Comparison of ENCODE assay signal across 29 cellular contexts in the genomic region with DNA sequence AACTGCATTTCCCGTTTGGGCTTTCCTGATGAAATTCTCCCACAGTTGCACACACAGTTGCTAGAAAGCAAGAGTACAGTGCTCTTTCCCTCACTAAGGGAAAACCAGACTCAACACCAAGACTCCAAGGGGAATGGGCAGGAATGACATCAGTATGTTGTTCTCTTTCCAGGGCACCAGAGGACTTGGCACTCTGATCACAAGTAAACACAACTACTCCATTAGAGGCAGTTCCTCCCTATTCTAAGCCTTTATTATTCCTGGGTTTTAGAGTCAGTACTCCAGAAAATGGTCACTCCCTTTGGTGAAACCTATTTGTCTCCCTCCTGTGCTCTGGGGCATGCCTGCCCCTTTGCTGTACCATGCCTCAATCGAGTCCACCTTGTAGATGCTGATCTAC.
"Had no signal": no experiment of that assay in that cellular context is flagged by ENCODE, and none has a peak within 500 bp of the region (broad histone marks: within the 10 kb centered on the region; RNA-seq: fewer than 3 reads in every experiment).

No MANE protein-coding gene starts in this region.

- DNase-seq: caudate nucleus; cerebellar nuclear complex; cortex of kidney; effector CD8-positive, alpha-beta T cell; endodermal cell; foreskin keratinocyte; heart right ventricle; hippocampal formation; immature natural killer cell; kidney; left lung; mucosa of descending colon; naive B cell; right cardiac atrium; sigmoid colon; stimulated activated CD4-positive, alpha-beta T cell treated with anti-CD3 and anti-CD28 coated beads, Interleukin-2, amount 100 ng/mL, for 24 hours; stimulated activated CD4-positive, alpha-beta T cell treated with anti-CD3 and anti-CD28 coated beads, Interleukin-4, amount 100 ng/mL, for 24 hours; stimulated activated naive CD4-positive, alpha-beta T cell treated with Interleukin-2 at 50 U/mL for 16 hours; stomach; thyroid gland; trophoblast cell had no signal

- H3K27ac ChIP-seq: epithelial cell of prostate, foreskin keratinocyte, gastroesophageal sphincter, heart right ventricle, left lung, parathyroid adenoma, prostate gland, sigmoid colon, stomach, thyroid gland had no signal

- ATAC-seq: esophagus mucosa; foreskin keratinocyte; gastroesophageal sphincter; heart right ventricle; left lung; mucosa of descending colon; natural killer cell treated with Interleukin-12 subunit alpha and Interleukin-12 subunit beta and Interleukin-15 and Interleukin-18, amount 100 ng/mL, for 72 hours; right cardiac atrium; stimulated activated effector memory CD8-positive, alpha-beta T cell treated with anti-CD3 and anti-CD28 coated beads, Interleukin-12 subunit alpha, Interleukin-12 subunit beta, amount 100 ng/mL, for 72 hours had no signal

- H3K36me3 Mint-ChIP-seq: natural killer cell treated with Interleukin-12 subunit alpha and Interleukin-12 subunit beta and Interleukin-15 and Interleukin-18, amount 100 ng/mL, for 72 hours; stimulated activated effector memory CD8-positive, alpha-beta T cell treated with anti-CD3 and anti-CD28 coated beads, Interleukin-12 subunit alpha, Interleukin-12 subunit beta, amount 100 ng/mL, for 72 hours had no signal

- H3K4me1 Mint-ChIP-seq: immature natural killer cell; naive B cell; neural crest cell; stimulated activated effector memory CD8-positive, alpha-beta T cell treated with anti-CD3 and anti-CD28 coated beads, Interleukin-12 subunit alpha, Interleukin-12 subunit beta, amount 100 ng/mL, for 72 hours had no signal

- H3K27me3 Mint-ChIP-seq: naive B cell had no signal

- H3K4me1 ChIP-seq: gastroesophageal sphincter, left lung, prostate gland had no signal

- H3K9me3 Mint-ChIP-seq: endodermal cell; immature natural killer cell; naive B cell; natural killer cell treated with Interleukin-12 subunit alpha and Interleukin-12 subunit beta and Interleukin-15 and Interleukin-18, amount 100 ng/mL, for 72 hours; neural crest cell; stimulated activated effector memory CD8-positive, alpha-beta T cell treated with anti-CD3 and anti-CD28 coated beads, Interleukin-12 subunit alpha, Interleukin-12 subunit beta, amount 100 ng/mL, for 72 hours had no signal

- H3K4me3 ChIP-seq: gastroesophageal sphincter, heart right ventricle, left lung, mucosa of descending colon, prostate gland, sigmoid colon, stomach, thyroid gland had no signal

- H3K9ac ChIP-seq: parathyroid adenoma had no signal

- H3K27ac Mint-ChIP-seq: immature natural killer cell; natural killer cell treated with Interleukin-12 subunit alpha and Interleukin-12 subunit beta and Interleukin-15 and Interleukin-18, amount 100 ng/mL, for 72 hours; stimulated activated effector memory CD8-positive, alpha-beta T cell treated with anti-CD3 and anti-CD28 coated beads, Interleukin-12 subunit alpha, Interleukin-12 subunit beta, amount 100 ng/mL, for 72 hours had no signal

- H3K4me3 Mint-ChIP-seq: endodermal cell; immature natural killer cell; naive B cell; natural killer cell treated with Interleukin-12 subunit alpha and Interleukin-12 subunit beta and Interleukin-15 and Interleukin-18, amount 100 ng/mL, for 72 hours; neural crest cell; stimulated activated effector memory CD8-positive, alpha-beta T cell treated with anti-CD3 and anti-CD28 coated beads, Interleukin-12 subunit alpha, Interleukin-12 subunit beta, amount 100 ng/mL, for 72 hours had no signal

- H3K36me3 ChIP-seq: prostate gland had no signal

- H3K27me3 ChIP-seq: foreskin keratinocyte, gastroesophageal sphincter, heart right ventricle, left lung, sigmoid colon, stomach, thyroid gland had no signal

- H2AFZ ChIP-seq: parathyroid adenoma had no signal

- H3K9me3 ChIP-seq: gastroesophageal sphincter, heart right ventricle, left lung, mucosa of descending colon, prostate gland, sigmoid colon, stomach, thyroid gland had no signal
